22 cellular contexts compared by ENCODE assay signal in genomic region chr1:223009421-223009820, GRCh38.
"Had no signal": no experiment of that assay in that cellular context is flagged by ENCODE, and none has a peak within 500 bp of the region (broad histone marks: within the 10 kb centered on the region; RNA-seq: fewer than 3 reads in every experiment).

No MANE protein-coding gene starts in this region.

- ATAC-seq: activated CD4-positive, CD25-positive, alpha-beta regulatory T cell treated with anti-CD3 and anti-CD28 coated beads, Interleukin-2, amount 50 U/mL, for 24 hours; activated T-cell treated with anti-CD3 and anti-CD28 coated beads, Interleukin-2, amount 50 U/mL, for 72 hours; left lung; naive thymus-derived CD8-positive, alpha-beta T cell; sciatic nerve; upper lobe of right lung had no signal

- H3K27ac Mint-ChIP-seq: activated CD4-positive, alpha-beta memory T cell treated with anti-CD3 and anti-CD28 coated beads, Interleukin-2, amount 10 ng/mL, durations not matched to agents 7 days and 5 days; activated CD4-positive, alpha-beta T cell treated with anti-CD3 and anti-CD28 coated beads, Interleukin-2, amount 10 ng/mL, durations not matched to agents 24 days and 14 days; activated naive CD4-positive, alpha-beta T cell treated with anti-CD3 and anti-CD28 coated beads for 36 hours; activated naive CD8-positive, alpha-beta T cell treated with anti-CD3 and anti-CD28 coated beads, Interleukin-2, amount 10 ng/mL, durations not matched to agents 7 days and 5 days; activated T-cell treated with anti-CD3 and anti-CD28 coated beads, Interleukin-2, amount 50 U/mL, for 72 hours; naive thymus-derived CD8-positive, alpha-beta T cell had no signal

- H3K27ac ChIP-seq: coronary artery, left lung, upper lobe of right lung had no signal

- H3K4me3 ChIP-seq: coronary artery, left lung, lung, smooth muscle cell, testis, upper lobe of right lung had no signal

- H3K27me3 ChIP-seq: left lung, testis, upper lobe of right lung had no signal

- H3K9me3 Mint-ChIP-seq: activated CD4-positive, alpha-beta memory T cell treated with anti-CD3 and anti-CD28 coated beads, Interleukin-2, amount 10 ng/mL, durations not matched to agents 7 days and 5 days; activated CD4-positive, alpha-beta T cell treated with anti-CD3 and anti-CD28 coated beads, Interleukin-2, amount 10 ng/mL, durations not matched to agents 24 days and 14 days; activated naive CD4-positive, alpha-beta T cell treated with anti-CD3 and anti-CD28 coated beads for 36 hours; activated naive CD8-positive, alpha-beta T cell treated with anti-CD3 and anti-CD28 coated beads, Interleukin-2, amount 10 ng/mL, durations not matched to agents 7 days and 5 days; activated T-cell treated with anti-CD3 and anti-CD28 coated beads, Interleukin-2, amount 50 U/mL, for 72 hours; naive thymus-derived CD8-positive, alpha-beta T cell had no signal

- H3K4me1 ChIP-seq: upper lobe of right lung had no signal

- DNase-seq: activated CD4-positive, alpha-beta memory T cell treated with anti-CD3 and anti-CD28 coated beads, Interleukin-2, amount 10 ng/mL, durations not matched to agents 7 days and 5 days; activated CD4-positive, alpha-beta T cell treated with anti-CD3 and anti-CD28 coated beads, Interleukin-2, amount 10 ng/mL, durations not matched to agents 24 days and 14 days; activated effector memory CD4-positive, alpha-beta T cell treated with Interleukin-2 at 50 U/mL for 16 hours; activated naive CD4-positive, alpha-beta T cell treated with anti-CD3 and anti-CD28 coated beads for 36 hours; activated naive CD8-positive, alpha-beta T cell treated with anti-CD3 and anti-CD28 coated beads, Interleukin-2, amount 10 ng/mL, durations not matched to agents 7 days and 5 days; activated T-cell treated with anti-CD3 and anti-CD28 coated beads, Interleukin-2, amount 50 U/mL, for 72 hours; amniotic stem cell; cerebellar nuclear complex; erythroblast; foreskin fibroblast; left lung; naive thymus-derived CD8-positive, alpha-beta T cell; nucleus accumbens; stimulated activated CD4-positive, alpha-beta T cell treated with anti-CD3 and anti-CD28 coated beads, Interleukin-15, amount 100 ng/mL, for 24 hours; stimulated activated naive CD4-positive, alpha-beta T cell; testis; upper lobe of right lung had no signal

- H3K4me3 Mint-ChIP-seq: activated CD4-positive, alpha-beta memory T cell treated with anti-CD3 and anti-CD28 coated beads, Interleukin-2, amount 10 ng/mL, durations not matched to agents 7 days and 5 days; activated CD4-positive, alpha-beta T cell treated with anti-CD3 and anti-CD28 coated beads, Interleukin-2, amount 10 ng/mL, durations not matched to agents 24 days and 14 days; activated naive CD4-positive, alpha-beta T cell treated with anti-CD3 and anti-CD28 coated beads for 36 hours; activated naive CD8-positive, alpha-beta T cell treated with anti-CD3 and anti-CD28 coated beads, Interleukin-2, amount 10 ng/mL, durations not matched to agents 7 days and 5 days; activated T-cell treated with anti-CD3 and anti-CD28 coated beads, Interleukin-2, amount 50 U/mL, for 72 hours; naive thymus-derived CD8-positive, alpha-beta T cell had no signal

- H3K4me1 Mint-ChIP-seq: activated CD4-positive, alpha-beta memory T cell treated with anti-CD3 and anti-CD28 coated beads, Interleukin-2, amount 10 ng/mL, durations not matched to agents 7 days and 5 days; activated CD4-positive, alpha-beta T cell treated with anti-CD3 and anti-CD28 coated beads, Interleukin-2, amount 10 ng/mL, durations not matched to agents 24 days and 14 days; activated naive CD8-positive, alpha-beta T cell treated with anti-CD3 and anti-CD28 coated beads, Interleukin-2, amount 10 ng/mL, durations not matched to agents 7 days and 5 days; naive thymus-derived CD8-positive, alpha-beta T cell had no signal

- H3K9me3 ChIP-seq: left lung, testis, upper lobe of right lung had no signal
